ENCODE assay signal across 1 cellular context in the genomic region with DNA sequence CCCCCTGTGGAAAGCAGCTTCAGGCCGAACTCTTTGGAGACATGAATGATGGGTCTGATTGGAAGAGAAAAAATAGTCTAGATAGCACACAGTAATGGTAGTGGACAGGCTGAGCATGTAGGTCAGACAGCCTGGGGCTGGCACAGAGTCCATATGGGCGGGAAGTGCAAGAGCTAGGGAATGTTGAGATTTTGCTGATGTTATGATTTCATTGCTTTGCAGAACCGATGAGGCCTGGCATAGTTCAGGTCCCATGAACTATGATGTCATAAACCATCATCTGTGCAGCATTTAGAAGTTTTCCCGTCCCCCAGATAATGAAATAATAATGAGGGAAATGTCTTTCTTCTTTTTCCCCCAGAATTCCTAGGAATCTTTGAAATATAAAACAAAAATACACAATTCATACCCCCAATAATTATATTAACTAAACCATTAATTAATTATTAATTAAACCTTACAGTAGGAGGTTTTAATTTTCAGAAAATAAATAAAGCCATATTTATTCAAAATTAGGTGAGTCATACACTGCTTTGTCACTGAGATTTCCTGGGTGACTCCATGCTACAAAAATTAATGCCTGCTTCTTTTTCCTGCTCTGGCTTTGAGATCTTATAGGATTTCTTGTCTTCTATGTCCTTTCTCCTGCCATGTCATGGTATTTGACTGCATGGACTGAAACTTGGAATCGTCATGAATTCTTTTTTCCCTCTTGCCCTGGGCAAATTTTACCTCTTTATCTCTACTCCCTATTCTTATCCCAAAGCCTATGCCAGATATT.
TF ChIP-seq lines count a peak whose summit lies in the region.

No MANE protein-coding gene starts in this region.

TF ChIP-seq in GM23338, 12 proteins besides CTCF, POLR2A, EP300 and RAD21:
- TF ChIP-seq STAT1 (IDR thresholded peaks at IDR 0.05; ENCODE audit: unreplicated experiment) (no peak), JUNB (IDR thresholded peaks at IDR 0.05; ENCODE audit: unreplicated experiment) (no peak), ZNF114 (CRISPR knock-in tag; IDR thresholded peaks at IDR 0.05) (no peak), EZH2phosphoT487 (IDR thresholded peaks at IDR 0.05; ENCODE audit: unreplicated experiment) (no peak), ZNF331 (CRISPR knock-in tag; IDR thresholded peaks at IDR 0.05; ENCODE audit: low read depth) (no peak), CREB1 (CRISPR knock-in tag; IDR thresholded peaks at IDR 0.05; ENCODE audit: low read depth) (no peak), NANOG (IDR thresholded peaks at IDR 0.05; ENCODE audit: borderline replicate concordance) (no peak), EZH2 (IDR thresholded peaks at IDR 0.05; ENCODE audit: low read depth, unreplicated experiment) (no peak), POLR2AphosphoS5 (IDR thresholded peaks at IDR 0.05; ENCODE audit: low read depth) (no peak), ZNF462 (CRISPR knock-in tag; IDR thresholded peaks at IDR 0.05) (no peak)
- TF ChIP-seq, protein P1, sequence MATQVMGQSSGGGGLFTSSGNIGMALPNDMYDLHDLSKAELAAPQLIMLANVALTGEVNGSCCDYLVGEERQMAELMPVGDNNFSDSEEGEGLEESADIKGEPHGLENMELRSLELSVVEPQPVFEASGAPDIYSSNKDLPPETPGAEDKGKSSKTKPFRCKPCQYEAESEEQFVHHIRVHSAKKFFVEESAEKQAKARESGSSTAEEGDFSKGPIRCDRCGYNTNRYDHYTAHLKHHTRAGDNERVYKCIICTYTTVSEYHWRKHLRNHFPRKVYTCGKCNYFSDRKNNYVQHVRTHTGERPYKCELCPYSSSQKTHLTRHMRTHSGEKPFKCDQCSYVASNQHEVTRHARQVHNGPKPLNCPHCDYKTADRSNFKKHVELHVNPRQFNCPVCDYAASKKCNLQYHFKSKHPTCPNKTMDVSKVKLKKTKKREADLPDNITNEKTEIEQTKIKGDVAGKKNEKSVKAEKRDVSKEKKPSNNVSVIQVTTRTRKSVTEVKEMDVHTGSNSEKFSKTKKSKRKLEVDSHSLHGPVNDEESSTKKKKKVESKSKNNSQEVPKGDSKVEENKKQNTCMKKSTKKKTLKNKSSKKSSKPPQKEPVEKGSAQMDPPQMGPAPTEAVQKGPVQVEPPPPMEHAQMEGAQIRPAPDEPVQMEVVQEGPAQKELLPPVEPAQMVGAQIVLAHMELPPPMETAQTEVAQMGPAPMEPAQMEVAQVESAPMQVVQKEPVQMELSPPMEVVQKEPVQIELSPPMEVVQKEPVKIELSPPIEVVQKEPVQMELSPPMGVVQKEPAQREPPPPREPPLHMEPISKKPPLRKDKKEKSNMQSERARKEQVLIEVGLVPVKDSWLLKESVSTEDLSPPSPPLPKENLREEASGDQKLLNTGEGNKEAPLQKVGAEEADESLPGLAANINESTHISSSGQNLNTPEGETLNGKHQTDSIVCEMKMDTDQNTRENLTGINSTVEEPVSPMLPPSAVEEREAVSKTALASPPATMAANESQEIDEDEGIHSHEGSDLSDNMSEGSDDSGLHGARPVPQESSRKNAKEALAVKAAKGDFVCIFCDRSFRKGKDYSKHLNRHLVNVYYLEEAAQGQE (IDR thresholded peaks at IDR 0.05; ENCODE audit: unreplicated experiment) = no peak
- TF ChIP-seq, protein P2, sequence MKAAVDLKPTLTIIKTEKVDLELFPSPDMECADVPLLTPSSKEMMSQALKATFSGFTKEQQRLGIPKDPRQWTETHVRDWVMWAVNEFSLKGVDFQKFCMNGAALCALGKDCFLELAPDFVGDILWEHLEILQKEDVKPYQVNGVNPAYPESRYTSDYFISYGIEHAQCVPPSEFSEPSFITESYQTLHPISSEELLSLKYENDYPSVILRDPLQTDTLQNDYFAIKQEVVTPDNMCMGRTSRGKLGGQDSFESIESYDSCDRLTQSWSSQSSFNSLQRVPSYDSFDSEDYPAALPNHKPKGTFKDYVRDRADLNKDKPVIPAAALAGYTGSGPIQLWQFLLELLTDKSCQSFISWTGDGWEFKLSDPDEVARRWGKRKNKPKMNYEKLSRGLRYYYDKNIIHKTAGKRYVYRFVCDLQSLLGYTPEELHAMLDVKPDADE (IDR thresholded peaks at IDR 0.05) = no peak
